10 cellular contexts compared by ENCODE assay signal in genomic region chr14:57060276-57060956, GRCh38.
DNase-seq lines count a peak whose midpoint lies in the region; ATAC-seq, FAIRE-seq and TF ChIP-seq lines count a peak whose summit lies in the region.
"Had no signal": no experiment of that assay in that cellular context is flagged by ENCODE, and none has a peak within 500 bp of the region (broad histone marks: within the 10 kb centered on the region; RNA-seq: fewer than 3 reads in every experiment).

No MANE protein-coding gene starts in this region.

- no peaks in the 10 kb centered on the region for H3K27me3 Mint-ChIP-seq in activated CD4-positive, alpha-beta memory T cell treated with anti-CD3 and anti-CD28 coated beads, Interleukin-2, amount 10 ng/mL, durations not matched to agents 7 days and 5 days

- H3K9me3 Mint-ChIP-seq in activated CD4-positive, alpha-beta memory T cell treated with anti-CD3 and anti-CD28 coated beads, Interleukin-2, amount 10 ng/mL, durations not matched to agents 7 days and 5 days, result no peaks in the 10 kb centered on the region

- peak overlapping the region; percentile 7 for H3K27ac Mint-ChIP-seq in activated CD4-positive, alpha-beta memory T cell treated with anti-CD3 and anti-CD28 coated beads, Interleukin-2, amount 10 ng/mL, durations not matched to agents 7 days and 5 days

- no peak for FAIRE-seq in small intestine (lab: Jason Lieb, UNC)
- FAIRE-seq: TTC549 had no signal

- H3K4me3 ChIP-seq in small intestine (ENCODE audit: low read depth in 1 of 2, low read length in 2 of 2), result no peak overlapping the region
- no peak overlapping the region for H3K4me3 ChIP-seq in brain microvascular endothelial cell (ENCODE audit: low read depth, low read length)
- H3K4me3 ChIP-seq: thoracic aorta had no signal

- CTCF ChIA-PET in activated CD4-positive, alpha-beta memory T cell treated with anti-CD3 and anti-CD28 coated beads, Interleukin-2, amount 10 ng/mL, durations not matched to agents 7 days and 5 days (lab: Charles Lee), result no interaction called here

- ATAC-seq in HG03060 (IDR thresholded peaks at IDR 0.05; ENCODE audit: low read depth, unreplicated experiment), result peak; percentile 93

- H3K4me1 Mint-ChIP-seq in activated CD4-positive, alpha-beta memory T cell treated with anti-CD3 and anti-CD28 coated beads, Interleukin-2, amount 10 ng/mL, durations not matched to agents 7 days and 5 days, result peaks cover 23% of the 10 kb centered on the region

- peaks cover 0 to 3% of the 10 kb centered on the region in 2 donors for H3K4me1 ChIP-seq in small intestine (ENCODE audit: control insufficient read depth in 2 of 2, insufficient read depth in 1 of 2, low read depth in 1 of 2, low read length in 1 of 2)

- H3K27me3 ChIP-seq in small intestine (ENCODE audit: control insufficient read depth in 2 of 2, insufficient read depth in 2 of 2, low read length in 2 of 2) (no peaks in the 10 kb centered on the region), brain microvascular endothelial cell (replicated peaks) (no peaks in the 10 kb centered on the region)

- DNase-seq in activated effector memory CD4-positive, alpha-beta T cell treated with anti-CD3 and anti-CD28 coated beads, Interleukin-2, amount 50 U/mL, for 16 hours, result peak; percentile 75
- no peak for DNase-seq in activated effector memory CD4-positive, alpha-beta T cell treated with Interleukin-2 at 50 U/mL for 16 hours
- peak; percentile 20 for DNase-seq in activated CD4-positive, alpha-beta memory T cell treated with anti-CD3 and anti-CD28 coated beads, Interleukin-2, amount 10 ng/mL, durations not matched to agents 7 days and 5 days
- DNase-seq in small intestine (peak; percentile 72), brain microvascular endothelial cell (no peak), DMS153 (lab: John Stamatoyannopoulos, UW) (no peak)
- no peak for DNase-seq in effector CD4-positive, alpha-beta T cell

- H3K36me3 Mint-ChIP-seq in activated CD4-positive, alpha-beta memory T cell treated with anti-CD3 and anti-CD28 coated beads, Interleukin-2, amount 10 ng/mL, durations not matched to agents 7 days and 5 days (ENCODE audit: low read depth), result no peaks in the 10 kb centered on the region

- no peak overlapping the region for H3K4me3 Mint-ChIP-seq in activated CD4-positive, alpha-beta memory T cell treated with anti-CD3 and anti-CD28 coated beads, Interleukin-2, amount 10 ng/mL, durations not matched to agents 7 days and 5 days

- TF ChIP-seq CTCF in brain microvascular endothelial cell (IDR thresholded peaks at IDR 0.05; ENCODE audit: low read depth, low read length, missing control alignments), result no peak

- H3K36me3 ChIP-seq in small intestine (ENCODE audit: control insufficient read depth in 2 of 2, insufficient read depth in 2 of 2, low read length in 2 of 2) (no peaks in the 10 kb centered on the region), brain microvascular endothelial cell (replicated peaks) (no peaks in the 10 kb centered on the region)
- H3K36me3 ChIP-seq: thoracic aorta had no signal

- H3K9me3 ChIP-seq in small intestine (ENCODE audit: control insufficient read depth, low read depth), result no peaks in the 10 kb centered on the region
- H3K9me3 ChIP-seq: thoracic aorta had no signal

- no peak overlapping the region for H3K27ac ChIP-seq in small intestine (ENCODE audit: low read depth in 1 of 2, low read length in 1 of 2)
- H3K27ac ChIP-seq in brain microvascular endothelial cell, result no peak overlapping the region
- H3K27ac ChIP-seq: thoracic aorta had no signal

- WGBS in small intestine, 3 donors, result 23 to 51% (median 26%) methylated on average over 6 of the region's 6 CpGs

- POLR2A ChIA-PET in activated CD4-positive, alpha-beta memory T cell treated with anti-CD3 and anti-CD28 coated beads, Interleukin-2, amount 10 ng/mL, durations not matched to agents 7 days and 5 days (lab: Charles Lee), result no interaction called here

- in situ Hi-C loops in brain microvascular endothelial cell (cut with HindIII; ENCODE audit: low pct_ligation_motif_present, low sequenced_read_pairs), result no loop called here

Comparison
In these comparisons a context has a peak if more than half of its experiments do, and no peak if none do; other contexts are left out.
1. DNase-seq: peak in activated effector memory CD4-positive, alpha-beta T cell treated with anti-CD3 and anti-CD28 coated beads, Interleukin-2, amount 50 U/mL, for 16 hours (single experiment), activated CD4-positive, alpha-beta memory T cell treated with anti-CD3 and anti-CD28 coated beads, Interleukin-2, amount 10 ng/mL, durations not matched to agents 7 days and 5 days (single experiment) and small intestine (single experiment); none in activated effector memory CD4-positive, alpha-beta T cell treated with Interleukin-2 at 50 U/mL for 16 hours (single experiment), brain microvascular endothelial cell (single experiment), DMS153 (single experiment) and effector CD4-positive, alpha-beta T cell (single experiment).